ENCODE assay signal across 1 cellular context in genomic region chr1:156594124-156594678, GRCh38.
TF ChIP-seq lines count a peak whose summit lies in the region.

No MANE protein-coding gene starts in this region.

TF ChIP-seq in GM23338, 12 proteins besides CTCF, POLR2A, EP300 and RAD21:
- TF ChIP-seq ZNF114 (CRISPR knock-in tag; IDR thresholded peaks at IDR 0.05) (no peak), POLR2AphosphoS5 (IDR thresholded peaks at IDR 0.05; ENCODE audit: low read depth) (no peak), STAT1 (IDR thresholded peaks at IDR 0.05; ENCODE audit: unreplicated experiment) (no peak), JUNB (IDR thresholded peaks at IDR 0.05; ENCODE audit: unreplicated experiment) (no peak), CREB1 (CRISPR knock-in tag; IDR thresholded peaks at IDR 0.05; ENCODE audit: low read depth) (no peak)
